Comparison of ENCODE assay signal across 2 cellular contexts in the genomic region with DNA sequence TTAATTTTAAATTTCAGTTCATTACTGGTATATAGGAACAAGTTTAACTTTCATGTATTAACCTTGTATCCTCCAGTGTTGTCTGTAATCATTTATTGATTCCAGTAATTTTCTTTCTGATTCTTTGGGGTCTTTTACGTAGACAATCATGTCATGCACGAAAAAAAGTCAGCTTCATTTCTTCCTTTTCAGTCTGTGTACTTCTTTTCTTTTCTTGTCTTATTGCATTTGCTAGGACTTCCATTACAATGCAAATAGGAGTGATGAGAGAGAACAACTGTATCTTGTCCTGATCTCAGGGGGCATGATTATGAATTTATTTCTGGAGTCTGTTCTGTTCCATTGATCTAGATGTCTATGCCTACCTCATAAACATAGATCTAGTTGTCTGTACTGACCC.
TF ChIP-seq lines count a peak whose summit lies in the region.

No MANE protein-coding gene starts in this region.

TF ChIP-seq in HEK293, 187 proteins besides CTCF, POLR2A, EP300 and RAD21:
- TF ChIP-seq SETDB1 (IDR thresholded peaks at IDR 0.05; ENCODE audit: insufficient read length, low read length) (peak; percentile 55), MZF1 (tag by site-specific recombination; IDR thresholded peaks at IDR 0.05; ENCODE audit: borderline replicate concordance) (no peak)

TF ChIP-seq in K562, 482 proteins besides CTCF, POLR2A, EP300 and RAD21:
- no peak for TF ChIP-seq POLR2AphosphoS5 (IDR thresholded peaks at IDR 0.05; ENCODE audit: control insufficient read depth, insufficient read depth, low read depth, low read length)
- TF ChIP-seq, protein P1, sequence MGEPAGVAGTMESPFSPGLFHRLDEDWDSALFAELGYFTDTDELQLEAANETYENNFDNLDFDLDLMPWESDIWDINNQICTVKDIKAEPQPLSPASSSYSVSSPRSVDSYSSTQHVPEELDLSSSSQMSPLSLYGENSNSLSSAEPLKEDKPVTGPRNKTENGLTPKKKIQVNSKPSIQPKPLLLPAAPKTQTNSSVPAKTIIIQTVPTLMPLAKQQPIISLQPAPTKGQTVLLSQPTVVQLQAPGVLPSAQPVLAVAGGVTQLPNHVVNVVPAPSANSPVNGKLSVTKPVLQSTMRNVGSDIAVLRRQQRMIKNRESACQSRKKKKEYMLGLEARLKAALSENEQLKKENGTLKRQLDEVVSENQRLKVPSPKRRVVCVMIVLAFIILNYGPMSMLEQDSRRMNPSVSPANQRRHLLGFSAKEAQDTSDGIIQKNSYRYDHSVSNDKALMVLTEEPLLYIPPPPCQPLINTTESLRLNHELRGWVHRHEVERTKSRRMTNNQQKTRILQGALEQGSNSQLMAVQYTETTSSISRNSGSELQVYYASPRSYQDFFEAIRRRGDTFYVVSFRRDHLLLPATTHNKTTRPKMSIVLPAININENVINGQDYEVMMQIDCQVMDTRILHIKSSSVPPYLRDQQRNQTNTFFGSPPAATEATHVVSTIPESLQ (CRISPR knock-in tag; IDR thresholded peaks at IDR 0.05), result no peak
- peak; percentile 85 for TF ChIP-seq ZNF24 (IDR thresholded peaks at IDR 0.05)
- TF ChIP-seq LCOR (CRISPR knock-in tag; IDR thresholded peaks at IDR 0.05), result no peak
- no peak for TF ChIP-seq ZNF830 (CRISPR knock-in tag; IDR thresholded peaks at IDR 0.05)
- peak; percentile 20 for TF ChIP-seq RBM25 (IDR thresholded peaks at IDR 0.05; ENCODE audit: low read depth, low read length, severe bottlenecking)
- no peak for TF ChIP-seq TFAP4 (CRISPR knock-in tag; IDR thresholded peaks at IDR 0.05; ENCODE audit: borderline replicate concordance)
- TF ChIP-seq CBX3 (IDR thresholded peaks at IDR 0.05; ENCODE audit: borderline replicate concordance in 1 of 2, low read length in 2 of 2), result peak in 1 of 2 experiments; percentile 46; a peak in 1 of 3 replicates
- no peak for TF ChIP-seq SLC30A9 (CRISPR knock-in tag; IDR thresholded peaks at IDR 0.05)
- no peak for TF ChIP-seq ZNF766 (CRISPR knock-in tag; conservative IDR thresholded peaks at IDR 0.05)
